Comparison of ENCODE assay signal across 8 cellular contexts in the genomic region with DNA sequence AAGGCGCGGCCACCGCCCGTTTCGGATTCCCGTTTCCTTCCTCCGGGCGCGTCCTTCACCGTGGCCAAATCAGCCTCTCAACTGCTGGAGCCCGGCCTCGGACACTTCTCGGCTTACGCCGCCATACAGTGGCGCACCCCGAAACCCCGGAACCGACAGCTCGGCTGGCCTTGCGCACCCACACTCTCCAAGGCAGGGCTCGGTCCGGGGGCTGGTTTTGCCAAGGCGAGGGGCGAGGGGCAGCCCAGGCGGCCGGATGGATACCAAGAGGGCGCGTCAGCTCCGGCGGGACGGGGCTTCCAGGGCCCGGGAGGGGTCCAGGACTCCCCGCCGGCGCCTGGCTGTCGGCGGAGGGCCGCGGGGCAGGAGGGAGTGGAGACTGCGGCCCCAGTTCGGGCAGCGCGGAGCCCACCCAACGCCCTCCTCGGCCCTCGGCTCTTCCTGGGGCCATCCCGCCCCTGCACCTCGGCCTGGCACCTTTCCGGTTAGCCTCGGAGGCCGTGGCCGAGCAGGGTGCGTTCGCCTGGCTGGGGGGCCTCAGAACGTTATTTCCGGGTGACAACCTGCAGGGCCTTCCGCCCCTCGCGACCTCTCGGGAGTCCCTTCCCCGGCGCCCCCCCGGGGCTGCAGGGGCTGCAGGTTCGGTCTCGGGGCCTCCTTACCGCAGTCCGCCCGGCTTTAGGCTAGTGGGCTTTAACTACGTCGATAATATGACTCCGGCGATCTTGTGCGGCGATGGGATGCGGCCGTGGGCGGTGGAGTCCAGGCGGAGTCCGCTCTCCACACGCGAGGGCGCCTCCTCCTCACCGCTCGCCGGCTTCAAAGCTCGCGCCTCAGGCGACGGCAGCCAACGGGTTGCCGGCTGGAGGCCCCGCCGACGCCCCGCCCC. TPM values are rescaled to one million over a fixed set of nuclear protein-coding genes. Genes with fewer than 3 reads are reported as not detected.
DNase-seq lines count a peak whose midpoint lies in the region; ATAC-seq and TF ChIP-seq lines count a peak whose summit lies in the region.

No MANE protein-coding gene starts in this region.

- H3K4me3 Mint-ChIP-seq in endothelial cell (ENCODE audit: unreplicated experiment) (peak overlapping the region; percentile 87), naive B cell (peak overlapping the region; percentile 87 to 96 (median 90))

- no peaks in the 10 kb centered on the region for H3K9me3 Mint-ChIP-seq in endothelial cell (ENCODE audit: unreplicated experiment)
- H3K9me3 Mint-ChIP-seq in naive B cell = no peaks in the 10 kb centered on the region

- H3K4me1 Mint-ChIP-seq in endothelial cell (ENCODE audit: unreplicated experiment) (peaks cover 26% of the 10 kb centered on the region), naive B cell (peaks cover 25 to 30% (median 28%) of the 10 kb centered on the region in 3 donors)

- ATAC-seq in GM19043 (IDR thresholded peaks at IDR 0.05; ENCODE audit: low read depth, unreplicated experiment) (peak; percentile 2), HG03196 (IDR thresholded peaks at IDR 0.05; ENCODE audit: unreplicated experiment) (peak; percentile 9), naive B cell (ENCODE audit: low read depth in 2 of 2) (peak; percentile 0 to 1)

- no peaks in the 10 kb centered on the region for H3K27me3 ChIP-seq in BJ (ENCODE audit: control insufficient read depth, insufficient read depth, low read length)

- H3K27ac Mint-ChIP-seq in endothelial cell (ENCODE audit: unreplicated experiment) (no peak overlapping the region), naive B cell (peak overlapping the region in 2 of 6 donors; percentile 72 to 84)

- TF ChIP-seq CTCF in BJ (IDR thresholded peaks at IDR 0.05; ENCODE audit: insufficient read depth, low read depth, low read length) = 0 out of 2 replicates have a peak, but pooled peaks have one; percentile 5
- no peak for TF ChIP-seq CTCF in WI38 (IDR thresholded peaks at IDR 0.05; ENCODE audit: low read depth, low read length)
- no peak for TF ChIP-seq CTCF in endothelial cell (IDR thresholded peaks at IDR 0.05; ENCODE audit: unreplicated experiment)

- CTCF ChIA-PET in BJ (lab: Yijun Ruan, JAX) = interaction anchor here (0.7 to 1.6 kb wide), 6 partner anchors 9 to 42 kb away, joined by 3 to 8 read pairs (median 4); partner anchors contain the start of gene RNASET2

- H3K36me3 ChIP-seq in BJ (ENCODE audit: control insufficient read depth, insufficient read depth, low read length) = no peaks in the 10 kb centered on the region

- POLR2A ChIA-PET in BJ (lab: Charles Lee) = interaction anchor here (0.7 kb wide), 1 partner anchor 1135 kb away, joined by 10 read pairs; no protein-coding TSS in a partner anchor

- H3K27me3 Mint-ChIP-seq in endothelial cell (ENCODE audit: unreplicated experiment) = peaks cover 7% of the 10 kb centered on the region
- H3K27me3 Mint-ChIP-seq in naive B cell = no peaks in the 10 kb centered on the region

- H3K4me3 ChIP-seq in BJ (ENCODE audit: low read depth, low read length) (peak overlapping the region; percentile 87), WI38 (ENCODE audit: low read depth, low read length) (peak overlapping the region; percentile 88)

- DNase-seq in BJ (ENCODE audit: low read depth) (no peak), endothelial cell (ENCODE audit: low spot score) (peak; percentile 53), naive B cell (peak; percentile 11), Kasumi-1 (lab: John Stamatoyannopoulos, UW) (no peak), NCI-H128 (lab: John Stamatoyannopoulos, UW; ENCODE audit: unreplicated experiment) (no peak)

- H3K36me3 Mint-ChIP-seq in endothelial cell (ENCODE audit: low read depth, unreplicated experiment) = no peaks in the 10 kb centered on the region
- H3K36me3 Mint-ChIP-seq in naive B cell = peaks cover 5 to 7% of the 10 kb centered on the region in 2 donors

RNA-seq across cellular contexts. Expression of gene CEP43, which starts 0.7 kb away (rescaled TPM):
- 5.6 and 15.5 TPM in 2 replicates for polyA plus RNA-seq in BJ (2011; rRNA removed)
- polyA minus RNA-seq in BJ (2011; rRNA and poly(A)+ RNA removed) = 5.5 and 5.8 TPM in 2 replicates
- total RNA-seq in endothelial cell (ENCODE audit: unreplicated experiment) = 23.3 TPM
- 10 to 100 TPM in 1 of 6 donors, 1 to 10 TPM in 5; 6.6 to 12.0 (median 7.2) TPM for polyA plus RNA-seq in naive B cell (ENCODE audit: low read depth in 6 of 6)

RNA-seq across cellular contexts. Expression of gene RNASET2, which starts 42.1 kb away (rescaled TPM):
- polyA plus RNA-seq in BJ (2011; rRNA removed) (24.7 and 28.4 TPM in 2 replicates), naive B cell (ENCODE audit: low read depth in 6 of 6) (100 to 1,000 TPM; 472 to 744 (median 534) TPM)
- 5.1 and 8.2 TPM in 2 replicates for polyA minus RNA-seq in BJ (2011; rRNA and poly(A)+ RNA removed)
- total RNA-seq in endothelial cell (ENCODE audit: unreplicated experiment) = 11.6 TPM

Comparison
In these comparisons a context has a peak if more than half of its experiments do, and no peak if none do; other contexts are left out.
1. DNase-seq: peak in endothelial cell (single experiment) and naive B cell (single experiment); none in BJ (single experiment), Kasumi-1 (0 of 2) and NCI-H128 (single experiment).
2. RNA of gene RNASET2, which starts 42.1 kb away (polyA plus RNA-seq): 472 to 744 TPM in naive B cell; 24.7 to 28.4 TPM in BJ; every median in the first group is over 10 times any median in the second.
3. Peak in every context shown above with its lines, with median percentiles within 50 percentile points of each other: ATAC-seq.